In genomic region chr4:16225681-16225995, GRCh38 we compare ENCODE assay signal across 8 cellular contexts. TPM values are rescaled to one million over a fixed set of nuclear protein-coding genes. Genes with fewer than 3 reads are reported as not detected.
DNase-seq lines count a peak whose midpoint lies in the region; ATAC-seq, FAIRE-seq and TF ChIP-seq lines count a peak whose summit lies in the region.

No MANE protein-coding gene starts in this region.

- no peaks in the 10 kb centered on the region for H3K9me3 ChIP-seq in CD4-positive, alpha-beta memory T cell (ENCODE audit: control insufficient read depth in 1 of 2, low read length in 2 of 2)
- no peaks in the 10 kb centered on the region for H3K9me3 ChIP-seq in GM12878 (replicated peaks; ENCODE audit: control insufficient read depth, insufficient read depth, low read length)

- peak overlapping the region; percentile 92 to 95 (median 94) for H3K27ac Mint-ChIP-seq in CD4-positive, alpha-beta memory T cell
- H3K27ac Mint-ChIP-seq in memory B cell = peak overlapping the region; percentile 73

- DNase-seq in CD4-positive, alpha-beta memory T cell = no peak
- DNase-seq in GM12878 (ENCODE audit: low read depth, low spot score) (no peak), memory B cell (ENCODE audit: low spot score in 2 of 2) (no peak), NCI-H2196 (lab: John Stamatoyannopoulos, UW; ENCODE audit: unreplicated experiment) (no peak), HuH-7 (ENCODE audit: low spot score) (no peak), posterior cingulate gyrus (no peak)

- H2AFZ ChIP-seq in GM12878 (ENCODE audit: control insufficient read depth, low read depth, low read length) = peak overlapping the region; percentile 54

- POLR2A ChIA-PET in CD4-positive, alpha-beta memory T cell (lab: Charles Lee; ENCODE audit: partially characterized antibody) = interaction anchor here (1.3 to 2.5 kb wide), 2 partner anchors 20 to 1224 kb away, joined by 3 to 6 read pairs; no protein-coding TSS in a partner anchor
- POLR2A ChIA-PET in GM12878 (lab: Charles Lee) = no interaction called here

- peak overlapping the region; percentile 53 for H3K27ac ChIP-seq in CD4-positive, alpha-beta memory T cell (ENCODE audit: low read depth, low read length)
- peak overlapping the region; percentile 76 for H3K27ac ChIP-seq in GM12878 (ENCODE audit: control insufficient read depth, insufficient read depth)

- peaks cover 0 to 2% (median 0%) of the 10 kb centered on the region in 8 donors for H3K9me3 Mint-ChIP-seq in CD4-positive, alpha-beta memory T cell
- no peaks in the 10 kb centered on the region for H3K9me3 Mint-ChIP-seq in memory B cell

- peaks cover 50% of the 10 kb centered on the region for H3K4me1 ChIP-seq in CD4-positive, alpha-beta memory T cell (ENCODE audit: insufficient read depth, low read length)
- peaks cover 4% of the 10 kb centered on the region for H3K4me1 ChIP-seq in GM12878 (ENCODE audit: control insufficient read depth, insufficient read depth, low read length)

- RAD21 ChIA-PET in GM12878 (lab: Charles Lee; ENCODE audit: unreplicated experiment) = no interaction called here

- H3K27me3 ChIP-seq in CD4-positive, alpha-beta memory T cell (ENCODE audit: insufficient read depth, low read length) = no peaks in the 10 kb centered on the region
- no peaks in the 10 kb centered on the region for H3K27me3 ChIP-seq in GM12878 (replicated peaks in 1 of 2; ENCODE audit: control insufficient read depth in 2 of 2, insufficient read depth in 2 of 2, low read length in 1 of 2)

- under 1% methylated on average over 9 of the region's 9 CpGs for WGBS in GM12878 (ENCODE audit: insufficient coverage, insufficient replicate concordance, low lambda C conversion rate, missing lambda C conversion rate)

- TF ChIP-seq RAD21 in GM12878 (IDR thresholded peaks at IDR 0.05; ENCODE audit: insufficient read depth, low read depth, low read length) = no peak

- FAIRE-seq in GM12878 (lab: Jason Lieb, UNC) = no peak

- peak overlapping the region; percentile 67 to 97 for H3K4me3 ChIP-seq in CD4-positive, alpha-beta memory T cell (ENCODE audit: low read length in 2 of 2)
- peak overlapping the region; percentile 85 for H3K4me3 ChIP-seq in GM12878

- no peak for TF ChIP-seq POLR2A in GM12878 (IDR thresholded peaks at IDR 0.05; ENCODE audit: low read depth, low read length)

- peak; percentile 0 for ATAC-seq in HG03066 (IDR thresholded peaks at IDR 0.05; ENCODE audit: low read depth, unreplicated experiment)
- ATAC-seq in GM12878 = no peak
- ATAC-seq in memory B cell (ENCODE audit: low read depth) = no peak
- ATAC-seq in GM19397 (IDR thresholded peaks at IDR 0.05; ENCODE audit: unreplicated experiment) = no peak

- H3K27me3 Mint-ChIP-seq in CD4-positive, alpha-beta memory T cell = no peaks in the 10 kb centered on the region
- no peaks in the 10 kb centered on the region for H3K27me3 Mint-ChIP-seq in memory B cell

- BruUV-seq in GM12878 (replicated peaks; lab: Mats Ljungman, UMichigan) = no TSS peak

- peak overlapping the region; percentile 88 to 94 (median 90) for H3K4me3 Mint-ChIP-seq in CD4-positive, alpha-beta memory T cell
- H3K4me3 Mint-ChIP-seq in memory B cell = peak overlapping the region; percentile 80

- H3K36me3 Mint-ChIP-seq in CD4-positive, alpha-beta memory T cell = peaks cover 0 to 13% of the 10 kb centered on the region in 2 donors
- H3K36me3 Mint-ChIP-seq in memory B cell = no peaks in the 10 kb centered on the region

- intact Hi-C loops in CD4-positive, alpha-beta memory T cell (cut with micrococcal nuclease) = loop anchor here (2.0 to 10.0 kb wide), 6 partner anchors 37 to 1799 kb away; partner anchors contain the start of genes CD38, CPEB2, DCAF16 and LCORL
- intact Hi-C loops in GM12878 (cut with micrococcal nuclease; ENCODE audit: unreplicated experiment) (loop anchor here (10.0 kb wide), 1 partner anchor 1389 kb away; the partner anchor contains the start of gene MED28), posterior cingulate gyrus (cut with DNase I) (no loop called here)

- no peaks in the 10 kb centered on the region for H4K20me1 ChIP-seq in GM12878 (ENCODE audit: control insufficient read depth, insufficient read depth)

- in situ Hi-C loops in GM12878 (cut with MboI) = no loop called here

- SMC1A ChIA-PET in GM12878 (lab: Charles Lee; ENCODE audit: uncharacterized antibody, unreplicated experiment) = interaction anchor here (1.1 to 1.6 kb wide), 2 partner anchors 8 to 12 kb away, joined by 4 read pairs; no protein-coding TSS in a partner anchor

- TF ChIP-seq EP300 in GM12878 (IDR thresholded peaks at IDR 0.05; ENCODE audit: borderline replicate concordance in 1 of 2, control insufficient read depth in 1 of 2, low read depth in 2 of 2, low read length in 2 of 2) = no peak

- CTCF ChIA-PET in CD4-positive, alpha-beta memory T cell (lab: Charles Lee; ENCODE audit: partially characterized antibody) = no interaction called here
- CTCF ChIA-PET in GM12878 (lab: Yijun Ruan, JAX) = interaction anchor here (0.8 to 2.2 kb wide), 4 partner anchors 12 to 24 kb away, joined by 3 to 15 read pairs (median 4); no protein-coding TSS in a partner anchor

- peaks cover 37% of the 10 kb centered on the region for H3K79me2 ChIP-seq in GM12878 (ENCODE audit: control insufficient read depth, insufficient read depth, low read length)

- no peak for TF ChIP-seq CTCF in GM12878 (IDR thresholded peaks at IDR 0.05 in 2 of 3, conservative IDR thresholded peaks at IDR 0.05 in 1 of 3; ENCODE audit: control insufficient read depth in 2 of 3, extremely low read depth in 1 of 3, insufficient read depth in 1 of 3, low read depth in 3 of 3, low read length in 3 of 3)

- H3K36me3 ChIP-seq in CD4-positive, alpha-beta memory T cell (ENCODE audit: insufficient read depth, low read length) = no peaks in the 10 kb centered on the region
- H3K36me3 ChIP-seq in GM12878 (ENCODE audit: control insufficient read depth in 2 of 2, insufficient read depth in 2 of 2, low read length in 1 of 2) = no peaks in the 10 kb centered on the region

- H3K9ac ChIP-seq in GM12878 (ENCODE audit: control insufficient read depth, insufficient read depth, low read length) = peak overlapping the region; percentile 79

- H3K4me1 Mint-ChIP-seq in CD4-positive, alpha-beta memory T cell = peaks cover 36 to 69% (median 45%) of the 10 kb centered on the region in 4 donors
- peaks cover 28% of the 10 kb centered on the region for H3K4me1 Mint-ChIP-seq in memory B cell

- peak overlapping the region; percentile 87 for H3K4me2 ChIP-seq in GM12878 (ENCODE audit: control insufficient read depth, insufficient read depth)

TF ChIP-seq in GM12878, 131 proteins besides CTCF, POLR2A, EP300 and RAD21:
- TF ChIP-seq ETV6 (conservative IDR thresholded peaks at IDR 0.05 in 1 of 2, IDR thresholded peaks at IDR 0.05 in 1 of 2; ENCODE audit: borderline replicate concordance in 1 of 2, low read depth in 1 of 2) (no peak), ZBTB40 (IDR thresholded peaks at IDR 0.05; ENCODE audit: borderline replicate concordance) (no peak), TCF3 (IDR thresholded peaks at IDR 0.05; ENCODE audit: borderline replicate concordance, insufficient read depth, low read depth, low read length) (no peak), SIN3A (IDR thresholded peaks at IDR 0.05; ENCODE audit: low read depth, low read length) (peak; percentile 35), ATF7 (IDR thresholded peaks at IDR 0.05; ENCODE audit: low read depth) (no peak)

RNA-seq across cellular contexts. Expression of gene TAPT1, which starts 0.6 kb away (rescaled TPM):
- total RNA-seq in CD4-positive, alpha-beta memory T cell = 10 to 100 TPM; 55.1 to 57.5 TPM
- polyA plus RNA-seq in CD4-positive, alpha-beta memory T cell = 10 to 100 TPM; 27.0 TPM
- total RNA-seq in GM12878 (2013; cell fraction: nucleolus; rRNA removed) = 77.1 and 97.6 TPM in 2 replicates
- total RNA-seq in GM12878 (2014; rRNA removed) (11.7 and 14.8 TPM in 2 replicates), GM12878 (2014; rRNA removed; fragmentation: Illumina TruSeq; extraction: Trizol) (13.8 and 16.0 TPM in 2 replicates), GM12878 (2021) (15.7 and 16.0 TPM in 2 replicates)
- polyA plus RNA-seq in GM12878 (2011; ENCODE audit: low read depth) = 4.3 TPM
- polyA plus RNA-seq in GM12878 (2011; rRNA removed) (23.3 and 32.6 TPM in 2 replicates), GM12878 (2014; fragmentation: Illumina TruSeq; extraction: Trizol) (12.8 and 13.2 TPM in 2 replicates), GM12878 (2014; fragmentation: Nextera tagmentation; extraction: Ambion mirVana) (1 to 10 TPM; 1.2 to 2.3 TPM), GM12878 (2014; rRNA removed) (7.0 and 9.1 TPM in 2 replicates), GM12878 (2016; fragmentation: Nextera tagmentation; extraction: Ambion mirVana) (1 to 10 TPM in 1 of 2 experiments, under 1 TPM in 1; 0.91 to 7.4 TPM)
- polyA plus RNA-seq in GM12878 (2011; cell fraction: cytosol; rRNA removed) = 8.9 and 12.3 TPM in 2 replicates
- polyA plus RNA-seq in GM12878 (2011; cell fraction: nucleus; rRNA removed) = 21.9 and 27.9 TPM in 2 replicates
- 8.6 and 9.0 TPM in 2 replicates for polyA plus RNA-seq in GM12878 (2012)
- polyA minus RNA-seq in GM12878 (2011; rRNA and poly(A)+ RNA removed) = 26.3 and 40.0 TPM in 2 replicates
- 4.2 and 6.3 TPM in 2 replicates for polyA minus RNA-seq in GM12878 (2011; cell fraction: cytosol; rRNA and poly(A)+ RNA removed)
- 28.5 and 41.0 TPM in 2 replicates for polyA minus RNA-seq in GM12878 (2011; cell fraction: nucleus; rRNA and poly(A)+ RNA removed)
